25 cellular contexts compared by ENCODE assay signal in genomic region chr10:73655990-73656298, GRCh38. TPM values are rescaled to one million over a fixed set of nuclear protein-coding genes. Genes with fewer than 3 reads are reported as not detected.
DNase-seq lines count a peak whose midpoint lies in the region; ATAC-seq, FAIRE-seq and TF ChIP-seq lines count a peak whose summit lies in the region.
"Had no signal": no experiment of that assay in that cellular context is flagged by ENCODE, and none has a peak within 500 bp of the region (broad histone marks: within the 10 kb centered on the region; RNA-seq: fewer than 3 reads in every experiment).

TSS of gene SYNPO2L (minus strand) at chr10:73656029. CDS start at chr10:73655922, 107 bp downstream.

- in situ Hi-C loops in GM12878 (cut with MboI) = no loop called here

- CTCF ChIA-PET in GM12878 (lab: Yijun Ruan, JAX) = interaction anchor here (0.9 to 1.4 kb wide), 2 partner anchors 127 to 224 kb away, joined by 3 to 4 read pairs; no protein-coding TSS in a partner anchor
- CTCF ChIA-PET in activated naive CD4-positive, alpha-beta T cell treated with anti-CD3 and anti-CD28 coated beads for 36 hours (lab: Charles Lee) = interaction anchor here (0.9 kb wide), 1 partner anchor 13 kb away, joined by 3 read pairs; no protein-coding TSS in a partner anchor

- H3K4me3 ChIP-seq in GM08714 (ENCODE audit: low read length) (peak within 1 kb of the TSS; percentile 3; the same call in 1 of the 2 replicates), GM12878 (peak within 1 kb of the TSS; percentile 32; the same call in 1 of the 2 replicates), heart right ventricle (peak within 1 kb of the TSS; percentile 7 to 59 (median 52)), psoas muscle (peak within 1 kb of the TSS; percentile 73), testis (no peak within 1 kb of the TSS)
- H3K4me3 ChIP-seq: lung had no signal

- WGBS in GM12878 (ENCODE audit: insufficient coverage, insufficient replicate concordance, low lambda C conversion rate, missing lambda C conversion rate) = 41% methylated on average over 5 of the region's 5 CpGs
- 25 to 37% methylated on average over 5 of the region's 5 CpGs for WGBS in heart right ventricle, 2 donors
- 11 to 23% (median 19%) methylated on average over 5 of the region's 5 CpGs for WGBS in psoas muscle, 3 donors
- whole genome bisulfite sequencing in testis, 2 donors = 33 to 54% methylated on average over 5 of the region's 5 CpGs

- H3K4me3 Mint-ChIP-seq in activated naive CD4-positive, alpha-beta T cell treated with anti-CD3 and anti-CD28 coated beads for 36 hours = no peak within 1 kb of the TSS
- H3K4me3 Mint-ChIP-seq: CD8-positive, alpha-beta T cell; central memory CD8-positive, alpha-beta T cell; immature natural killer cell had no signal

- FAIRE-seq in GM12878 (lab: Jason Lieb, UNC) = no peak
- FAIRE-seq: RCC 7860, small intestine had no signal

- POLR2A ChIA-PET in GM12878 (lab: Charles Lee) = no interaction called here

- no peaks in the 10 kb centered on the region for H3K9me3 Mint-ChIP-seq in activated naive CD4-positive, alpha-beta T cell treated with anti-CD3 and anti-CD28 coated beads for 36 hours
- H3K9me3 Mint-ChIP-seq: CD8-positive, alpha-beta T cell; central memory CD8-positive, alpha-beta T cell; immature natural killer cell had no signal

- TF ChIP-seq POLR2A in GM12878 (IDR thresholded peaks at IDR 0.05; ENCODE audit: low read depth, low read length) = no peak
- TF ChIP-seq POLR2A in testis (IDR thresholded peaks at IDR 0.05) = no peak

- H3K4me1 ChIP-seq in GM12878 (ENCODE audit: control insufficient read depth, insufficient read depth, low read length) = peaks cover 18% of the 10 kb centered on the region
- H3K4me1 ChIP-seq in heart right ventricle = peaks cover 5 to 58% (median 20%) of the 10 kb centered on the region in 9 donors
- peaks cover 40% of the 10 kb centered on the region for H3K4me1 ChIP-seq in psoas muscle
- H3K4me1 ChIP-seq in testis = peaks cover 7% of the 10 kb centered on the region
- H3K4me1 ChIP-seq: parathyroid adenoma had no signal

- BruUV-seq in GM12878 (replicated peaks; lab: Mats Ljungman, UMichigan) = no TSS peak

- DNase-seq in GM12878 (ENCODE audit: low read depth, low spot score) (no peak), heart right ventricle (peak; percentile 54 to 79), psoas muscle (peak; percentile 76 to 90), testis (no peak)
- no peak for DNase-seq in activated naive CD4-positive, alpha-beta T cell treated with anti-CD3 and anti-CD28 coated beads for 36 hours
- no peak for DNase-seq in activated CD4-positive, alpha-beta T cell treated with anti-CD3 and anti-CD28 coated beads, Interleukin-2, amount 50 U/mL, for 4 hours
- no peak for DNase-seq in activated CD8-positive, alpha-beta memory T cell treated with anti-CD3 and anti-CD28 coated beads, Interleukin-2, amount 50 U/mL, for 4 hours
- DNase-seq: CD8-positive, alpha-beta T cell; DMS53; effector memory CD4-positive, alpha-beta T cell; immature natural killer cell; NCI-H2081; NCI-H446 treated with DMSO at 0.1 percent for 48 hours; NK-92 treated with Interleukin-12 subunit alpha and Interleukin-12 subunit beta, amount 100 ng/mL, for 24 hours; small intestine; stimulated activated CD4-positive, alpha-beta T cell treated with anti-CD3 and anti-CD28 coated beads, Interleukin-4, amount 100 ng/mL, for 1 hour; T-helper 9 cell had no signal

- TF ChIP-seq RAD21 in GM12878 (IDR thresholded peaks at IDR 0.05; ENCODE audit: insufficient read depth, low read depth, low read length) = no peak

- no peaks in the 10 kb centered on the region for H3K36me3 Mint-ChIP-seq in activated naive CD4-positive, alpha-beta T cell treated with anti-CD3 and anti-CD28 coated beads for 36 hours (ENCODE audit: low read depth)
- H3K36me3 Mint-ChIP-seq: CD8-positive, alpha-beta T cell; immature natural killer cell had no signal

- peak within 1 kb of the TSS; percentile 60 for H2AFZ ChIP-seq in GM12878 (ENCODE audit: control insufficient read depth, low read depth, low read length)
- H2AFZ ChIP-seq: parathyroid adenoma had no signal

- SMC1A ChIA-PET in GM12878 (lab: Charles Lee; ENCODE audit: uncharacterized antibody, unreplicated experiment) = interaction anchor here (2.2 kb wide), 1 partner anchor 12 kb away, joined by 12 read pairs; no protein-coding TSS in a partner anchor

- peak within 1 kb of the TSS; percentile 59 for H3K4me2 ChIP-seq in GM12878 (ENCODE audit: control insufficient read depth, insufficient read depth)

- RAD21 ChIA-PET in GM12878 (lab: Charles Lee; ENCODE audit: unreplicated experiment) = interaction anchor here (1.4 to 3.2 kb wide), 2 partner anchors 11 to 87 kb away, joined by 3 to 12 read pairs; no protein-coding TSS in a partner anchor

- H3K27ac ChIP-seq in GM12878 (ENCODE audit: control insufficient read depth, insufficient read depth) = peak within 1 kb of the TSS; percentile 50; the same call in 1 of the 2 replicates
- peak within 1 kb of the TSS; percentile 69 to 97 (median 90) for H3K27ac ChIP-seq in heart right ventricle
- H3K27ac ChIP-seq in psoas muscle = peak within 1 kb of the TSS; percentile 98
- no peak within 1 kb of the TSS for H3K27ac ChIP-seq in testis
- H3K27ac ChIP-seq: HL-60, parathyroid adenoma had no signal

- TF ChIP-seq CTCF in GM12878 (IDR thresholded peaks at IDR 0.05 in 2 of 3, conservative IDR thresholded peaks at IDR 0.05 in 1 of 3; ENCODE audit: control insufficient read depth in 2 of 3, extremely low read depth in 1 of 3, insufficient read depth in 1 of 3, low read depth in 3 of 3, low read length in 3 of 3) (no peak), heart right ventricle (IDR thresholded peaks at IDR 0.05) (no peak), psoas muscle (IDR thresholded peaks at IDR 0.05) (no peak), testis (IDR thresholded peaks at IDR 0.05) (no peak)

- H3K4me1 Mint-ChIP-seq in activated naive CD4-positive, alpha-beta T cell treated with anti-CD3 and anti-CD28 coated beads for 36 hours (ENCODE audit: low read depth) = peaks cover 2% of the 10 kb centered on the region
- H3K4me1 Mint-ChIP-seq: central memory CD8-positive, alpha-beta T cell; immature natural killer cell had no signal

- H3K27me3 ChIP-seq in GM12878 (replicated peaks in 1 of 2; ENCODE audit: control insufficient read depth in 2 of 2, insufficient read depth in 2 of 2, low read length in 1 of 2) = no peaks in the 10 kb centered on the region
- H3K27me3 ChIP-seq in heart right ventricle = no peaks in the 10 kb centered on the region
- no peaks in the 10 kb centered on the region for H3K27me3 ChIP-seq in psoas muscle (ENCODE audit: insufficient read depth in 3 of 3, low read length in 2 of 3)
- H3K27me3 ChIP-seq in testis = no peaks in the 10 kb centered on the region

- TF ChIP-seq EP300 in GM12878 (IDR thresholded peaks at IDR 0.05; ENCODE audit: borderline replicate concordance in 1 of 2, control insufficient read depth in 1 of 2, low read depth in 2 of 2, low read length in 2 of 2) = no peak

- no peak within 1 kb of the TSS for H3K27ac Mint-ChIP-seq in activated naive CD4-positive, alpha-beta T cell treated with anti-CD3 and anti-CD28 coated beads for 36 hours
- H3K27ac Mint-ChIP-seq: CD8-positive, alpha-beta T cell; immature natural killer cell had no signal

- no peaks in the 10 kb centered on the region for H3K27me3 Mint-ChIP-seq in activated naive CD4-positive, alpha-beta T cell treated with anti-CD3 and anti-CD28 coated beads for 36 hours (ENCODE audit: low read depth)
- H3K27me3 Mint-ChIP-seq: central memory CD8-positive, alpha-beta T cell had no signal

- no peaks in the 10 kb centered on the region for H4K20me1 ChIP-seq in GM12878 (ENCODE audit: control insufficient read depth, insufficient read depth)

- H3K9ac ChIP-seq in GM12878 (ENCODE audit: control insufficient read depth, insufficient read depth, low read length) = no peak within 1 kb of the TSS; the same call in 1 of the 2 replicates
- H3K9ac ChIP-seq: parathyroid adenoma had no signal

- intact Hi-C loops in GM12878 (cut with micrococcal nuclease; ENCODE audit: unreplicated experiment) = loop anchor here (10.0 kb wide), 1 partner anchor 129 kb away; the partner anchor contains the start of genes CHCHD1 and ZSWIM8
- intact Hi-C loops in heart right ventricle (cut with DNase I) = loop anchor here in 1 of 10 donors (10.0 kb wide), 1 partner anchor 59 kb away; no protein-coding TSS in a partner anchor
- intact Hi-C loops in psoas muscle (cut with DNase I) = no loop called here
- intact Hi-C loops in activated naive CD4-positive, alpha-beta T cell treated with anti-CD3 and anti-CD28 coated beads for 36 hours (cut with micrococcal nuclease) = no loop called here
- intact Hi-C loops in testis (cut with DNase I; ENCODE audit: low total_unique reads) = no loop called here

- ATAC-seq in GM12878 (no peak), heart right ventricle (peak; percentile 63 to 87 (median 84)), psoas muscle (peak; percentile 80 to 88 (median 82))
- ATAC-seq: CD8-positive, alpha-beta T cell; SK-N-SH treated with all-trans-retinoic acid at 6 μM for 48 hours had no signal

- H3K79me2 ChIP-seq in GM12878 (ENCODE audit: control insufficient read depth, insufficient read depth, low read length) = no peaks in the 10 kb centered on the region
- H3K79me2 ChIP-seq: parathyroid adenoma had no signal

- H3K9me3 ChIP-seq in GM12878 (replicated peaks; ENCODE audit: control insufficient read depth, insufficient read depth, low read length) = no peaks in the 10 kb centered on the region
- H3K9me3 ChIP-seq in heart right ventricle = no peaks in the 10 kb centered on the region
- no peaks in the 10 kb centered on the region for H3K9me3 ChIP-seq in psoas muscle
- no peaks in the 10 kb centered on the region for H3K9me3 ChIP-seq in testis

- H3K36me3 ChIP-seq in GM12878 (ENCODE audit: control insufficient read depth in 2 of 2, insufficient read depth in 2 of 2, low read length in 1 of 2) (no peaks in the 10 kb centered on the region), heart right ventricle (peaks cover 0 to 4% (median 0%) of the 10 kb centered on the region in 9 donors), psoas muscle (ENCODE audit: insufficient read depth in 1 of 2, low read depth in 1 of 2) (peaks cover 0 to 19% of the 10 kb centered on the region in 2 donors), testis (ENCODE audit: low read depth, missing control alignments) (no peaks in the 10 kb centered on the region)

RNA-seq across cellular contexts. Expression of gene SYNPO2L, which starts in this region (rescaled TPM):
- total RNA-seq in GM12878 (2013; cell fraction: nucleolus; rRNA removed) = 0.17 and 0.27 TPM in 2 replicates
- total RNA-seq in GM12878 (2014; rRNA removed) (0.33 and 0.40 TPM in 2 replicates), GM12878 (2014; rRNA removed; fragmentation: Illumina TruSeq; extraction: Trizol) (0.45 and 0.46 TPM in 2 replicates), GM12878 (2021) (2.3 and 2.6 TPM in 2 replicates), heart right ventricle (100 to 1,000 TPM; 120 to 833 (median 469) TPM), psoas muscle (100 to 1,000 TPM; 132 to 289 (median 185) TPM), testis (under 1 TPM; 0.31 TPM)
- polyA plus RNA-seq in GM12878 (2011; ENCODE audit: low read depth) = 0.17 TPM
- polyA plus RNA-seq in GM12878 (2011; rRNA removed) (0.01 TPM in 1 of 2 replicates, not detected in the other), GM12878 (2014; fragmentation: Illumina TruSeq; extraction: Trizol) (1.2 and 1.3 TPM in 2 replicates), GM12878 (2014; fragmentation: Nextera tagmentation; extraction: Ambion mirVana) (under 1 TPM; 0.08 to 0.33 TPM), GM12878 (2014; rRNA removed) (0.90 TPM in 2 replicates), GM12878 (2016; fragmentation: Nextera tagmentation; extraction: Ambion mirVana) (1 to 10 TPM in 1 of 2 experiments, under 1 TPM in 1; 0.73 to 1.3 TPM), heart right ventricle (100 to 1,000 TPM in 1 of 2 donors, 10 to 100 TPM in 1; 61.6 to 147 TPM), psoas muscle (10 to 100 TPM in 2 of 3 donors, 1 to 10 TPM in 1; 8.8 to 60.7 (median 27.3) TPM), testis (ENCODE audit: insufficient read depth, low read depth, low replicate concordance) (2.3 TPM)
- polyA plus RNA-seq in GM12878 (2011; cell fraction: cytosol; rRNA removed) = 0.03 and 0.08 TPM in 2 replicates
- polyA plus RNA-seq in GM12878 (2011; cell fraction: nucleus; rRNA removed) = 0.06 and 0.07 TPM in 2 replicates
- 0.16 and 0.20 TPM in 2 replicates for polyA plus RNA-seq in GM12878 (2012)
- polyA minus RNA-seq in GM12878 (2011; rRNA and poly(A)+ RNA removed) = 0.05 TPM in 1 of 2 replicates, not detected in the other
- 0.40 TPM in 1 of 2 replicates, not detected in the other for polyA minus RNA-seq in GM12878 (2011; cell fraction: cytosol; rRNA and poly(A)+ RNA removed)
- polyA minus RNA-seq in GM12878 (2011; cell fraction: nucleus; rRNA and poly(A)+ RNA removed) = 0.10 and 0.12 TPM in 2 replicates
- total RNA-seq in activated naive CD4-positive, alpha-beta T cell treated with anti-CD3 and anti-CD28 coated beads for 36 hours = not detected
- total RNA-seq: CD8-positive, alpha-beta T cell; subcutaneous adipose tissue had no signal
- polyA plus RNA-seq: immature natural killer cell had no signal

Comparison
In these comparisons a context has a peak if more than half of its experiments do, and no peak if none do; other contexts are left out.
1. RNA of gene SYNPO2L (total RNA-seq): 120 to 833 TPM in heart right ventricle and 132 to 289 TPM in psoas muscle; 0.17 to 2.6 TPM in GM12878, 0.31 TPM in testis and not detected in activated naive CD4-positive, alpha-beta T cell treated with anti-CD3 and anti-CD28 coated beads for 36 hours; every median in the first group is over 10 times any median in the second.
2. H3K4me3 ChIP-seq: peak in GM08714 (single experiment), GM12878 (single experiment), heart right ventricle (10 of 10) and psoas muscle (single experiment); none in testis (0 of 2).
3. DNase-seq: peak in heart right ventricle (2 of 2) and psoas muscle (2 of 2); none in GM12878 (single experiment), activated naive CD4-positive, alpha-beta T cell treated with anti-CD3 and anti-CD28 coated beads for 36 hours (single experiment), activated CD4-positive, alpha-beta T cell treated with anti-CD3 and anti-CD28 coated beads, Interleukin-2, amount 50 U/mL, for 4 hours (0 of 2), activated CD8-positive, alpha-beta memory T cell treated with anti-CD3 and anti-CD28 coated beads, Interleukin-2, amount 50 U/mL, for 4 hours (single experiment) and testis (single experiment).
4. H3K27ac ChIP-seq: peak in GM12878 (single experiment), heart right ventricle (10 of 10) and psoas muscle (single experiment); none in testis (0 of 2).